In the genomic region with DNA sequence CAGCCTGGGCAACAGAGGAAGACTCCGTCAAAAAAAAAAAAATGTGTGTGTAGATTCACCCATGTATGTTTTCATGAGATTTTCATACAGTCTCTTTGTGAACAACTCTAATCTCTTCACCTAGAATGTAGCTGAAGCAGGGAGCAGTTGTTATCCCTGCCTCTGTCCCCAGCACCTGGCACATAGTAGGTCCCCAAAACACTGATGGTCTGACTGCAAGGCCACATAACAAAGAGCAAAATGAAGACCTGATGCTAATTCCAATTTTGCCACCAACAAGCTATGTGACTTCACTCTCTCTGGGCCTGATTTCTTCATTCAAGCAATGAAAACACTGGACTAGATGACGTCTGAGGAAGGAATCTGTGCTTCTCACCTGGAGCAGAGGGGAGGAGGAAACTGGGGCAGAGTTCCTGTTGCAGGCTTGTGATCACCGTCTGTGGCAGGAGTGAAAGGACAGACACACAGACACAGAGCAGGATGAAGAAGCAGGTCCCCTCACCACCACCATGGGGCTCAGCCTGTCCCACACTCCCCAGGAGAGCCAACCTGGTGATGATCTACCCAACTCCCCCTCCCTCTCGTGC, we compare ENCODE assay signal across 16 cellular contexts. TPM values are rescaled to one million over a fixed set of nuclear protein-coding genes. Genes with fewer than 3 reads are reported as not detected.
"Had no signal": no experiment of that assay in that cellular context is flagged by ENCODE, and none has a peak within 500 bp of the region (broad histone marks: within the 10 kb centered on the region; RNA-seq: fewer than 3 reads in every experiment).

No MANE protein-coding gene starts in this region.

- H3K9me3 ChIP-seq: lower lobe of right lung, upper lobe of right lung had no signal

- H3K4me1 ChIP-seq: upper lobe of right lung had no signal

- H3K27ac ChIP-seq: lower lobe of right lung, upper lobe of right lung had no signal

- H3K4me2 ChIP-seq: smooth muscle cell had no signal

- H3K27me3 ChIP-seq: upper lobe of right lung had no signal

- ATAC-seq: left cardiac atrium; lower lobe of right lung; right cardiac atrium; stimulated activated naive B cell treated with anti-CD40 and anti-IgM and Interleukin-4, amounts not matched to agents 10 μg/mL and 1 μg/mL and 100 μg/mL, for 72 hours; upper lobe of right lung had no signal

- H3K4me3 ChIP-seq: lower lobe of right lung, smooth muscle cell, upper lobe of right lung had no signal

- H3K36me3 ChIP-seq: upper lobe of right lung had no signal

- DNase-seq: activated CD4-positive, alpha-beta T cell treated with anti-CD3 and anti-CD28 coated beads for 48 hours; activated CD8-positive, alpha-beta memory T cell treated with anti-CD3 and anti-CD28 coated beads for 24 hours; activated naive CD4-positive, alpha-beta T cell treated with anti-CD3 and anti-CD28 coated beads for 36 hours; caudate nucleus; cortex of kidney; immature natural killer cell; left cardiac atrium; lower lobe of right lung; naive B cell; stimulated activated CD4-positive, alpha-beta T cell treated with anti-CD3 and anti-CD28 coated beads, Interleukin-1b, Interleukin-23, amount 100 ng/mL, for 48 hours; stimulated activated naive B cell treated with anti-CD40 and anti-IgM and Interleukin-4, amounts not matched to agents 10 μg/mL and 1 μg/mL and 100 μg/mL, for 72 hours; substantia nigra; T-helper 9 cell; upper lobe of right lung had no signal

RNA-seq across cellular contexts. Expression of a gene that starts 4.6 kb away (rescaled TPM):
- total RNA-seq: left cardiac atrium, right cardiac atrium had no signal
- polyA plus RNA-seq: immature natural killer cell had no signal

RNA-seq across cellular contexts. Expression of a gene that starts 27.7 kb away (rescaled TPM):
- polyA plus RNA-seq: immature natural killer cell, smooth muscle cell had no signal
